In the genomic region with DNA sequence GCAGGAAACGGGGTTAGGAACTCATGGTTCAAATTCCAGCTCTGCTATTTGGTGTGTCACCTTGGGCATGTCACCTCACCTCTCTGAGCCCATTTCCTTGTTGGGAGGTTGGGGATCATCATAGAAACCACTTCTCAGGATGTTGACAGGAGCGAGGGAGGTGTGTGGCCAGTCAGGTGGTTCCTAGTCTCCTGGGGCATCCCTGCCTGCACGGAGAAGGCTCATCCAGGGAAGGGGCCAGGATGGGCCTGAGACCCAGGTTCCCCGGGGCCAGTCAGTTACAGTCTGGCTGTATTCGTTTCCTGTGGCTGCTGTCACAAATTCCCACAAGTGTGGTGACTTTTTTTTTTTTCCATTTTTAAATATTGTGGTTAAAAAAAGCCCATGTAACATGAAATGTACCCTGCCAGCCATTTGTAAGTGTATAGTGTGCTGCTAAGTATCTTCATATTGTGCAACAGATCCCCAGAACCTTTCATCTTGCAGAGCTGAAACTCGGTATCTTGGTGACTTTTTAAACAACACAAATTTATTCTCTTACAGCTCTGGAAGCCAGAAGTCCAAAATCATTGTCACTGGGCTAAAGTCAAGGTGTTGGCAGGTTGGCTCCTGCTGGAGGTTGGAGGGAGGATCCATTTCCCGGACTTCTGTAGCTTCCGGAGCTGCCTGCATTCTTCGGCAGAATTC, we compare ENCODE assay signal across 15 cellular contexts.
A peak's percentile ranks its signal among the peaks of the same experiment; 100 is the strongest.
DNase-seq lines count a peak whose midpoint lies in the region; ATAC-seq, FAIRE-seq and TF ChIP-seq lines count a peak whose summit lies in the region.
"Had no signal": no experiment of that assay in that cellular context is flagged by ENCODE, and none has a peak within 500 bp of the region (broad histone marks: within the 10 kb centered on the region; RNA-seq: fewer than 3 reads in every experiment).

No MANE protein-coding gene starts in this region.

- H3K27ac Mint-ChIP-seq in activated CD4-positive, alpha-beta memory T cell treated with anti-CD3 and anti-CD28 coated beads, Interleukin-2, amount 10 ng/mL, durations not matched to agents 7 days and 5 days: no peak overlapping the region

- no peaks in the 10 kb centered on the region for H3K4me1 Mint-ChIP-seq in activated CD4-positive, alpha-beta memory T cell treated with anti-CD3 and anti-CD28 coated beads, Interleukin-2, amount 10 ng/mL, durations not matched to agents 7 days and 5 days

- no peak overlapping the region for H3K4me3 ChIP-seq in H7 (ENCODE audit: insufficient read depth, low read depth, low read length)
- H3K4me3 ChIP-seq in dorsolateral prefrontal cortex: peak overlapping the region in 4 of 59 donors; percentile 10 to 36 (median 26)
- H3K4me3 ChIP-seq in HepG2 (replicated peaks in 1 of 3; ENCODE audit: insufficient read depth in 1 of 3, low read depth in 2 of 3, low read length in 3 of 3): no peak overlapping the region
- no peak overlapping the region for H3K4me3 ChIP-seq in right atrium auricular region
- H3K4me3 ChIP-seq: K562 had no signal

- peaks cover 17% of the 10 kb centered on the region for H3K27me3 Mint-ChIP-seq in activated CD4-positive, alpha-beta memory T cell treated with anti-CD3 and anti-CD28 coated beads, Interleukin-2, amount 10 ng/mL, durations not matched to agents 7 days and 5 days

- H3K4me2 ChIP-seq in HepG2 (ENCODE audit: low read depth, low read length): no peak overlapping the region

- H3K4me3 Mint-ChIP-seq in activated CD4-positive, alpha-beta memory T cell treated with anti-CD3 and anti-CD28 coated beads, Interleukin-2, amount 10 ng/mL, durations not matched to agents 7 days and 5 days: no peak overlapping the region

- H3K79me2 ChIP-seq in HepG2 (ENCODE audit: insufficient read depth, low read length): no peaks in the 10 kb centered on the region

- no peaks in the 10 kb centered on the region for H3K27me3 ChIP-seq in H7 (ENCODE audit: control insufficient read depth, insufficient read depth, low read length)
- peaks cover 0 to 18% (median 0%) of the 10 kb centered on the region in 45 donors for H3K27me3 ChIP-seq in dorsolateral prefrontal cortex
- peaks cover 12 to 91% of the 10 kb centered on the region in 2 experiments for H3K27me3 ChIP-seq in HepG2 (ENCODE audit: control insufficient read depth in 1 of 2, insufficient read depth in 2 of 2, low read length in 2 of 2)
- no peaks in the 10 kb centered on the region for H3K27me3 ChIP-seq in right atrium auricular region

- in situ Hi-C loops in HepG2 (cut with HindIII; ENCODE audit: extremely low pct_ligation_motif_present, low pct_unique_long_range_greater_than_20kb): no loop called here

- H3K4me1 ChIP-seq in HepG2 (ENCODE audit: insufficient read depth, low read length) (no peaks in the 10 kb centered on the region), right atrium auricular region (no peaks in the 10 kb centered on the region)

- POLR2A ChIA-PET in HepG2 (lab: Yijun Ruan, JAX): no interaction called here
- POLR2A ChIA-PET in activated CD4-positive, alpha-beta memory T cell treated with anti-CD3 and anti-CD28 coated beads, Interleukin-2, amount 10 ng/mL, durations not matched to agents 7 days and 5 days (lab: Charles Lee): no interaction called here

- no peak for ATAC-seq in HepG2
- ATAC-seq: K562, Panc1 had no signal

- peak overlapping the region in 53 of 59 donors; percentile 28 to 89 (median 73) for H3K27ac ChIP-seq in dorsolateral prefrontal cortex
- H3K27ac ChIP-seq in HepG2 (ENCODE audit: extremely low read length, insufficient read depth, low read length): no peak overlapping the region
- no peak overlapping the region for H3K27ac ChIP-seq in right atrium auricular region
- H3K27ac ChIP-seq: C4-2B had no signal

- peaks cover 5% of the 10 kb centered on the region for H3K9me3 Mint-ChIP-seq in activated CD4-positive, alpha-beta memory T cell treated with anti-CD3 and anti-CD28 coated beads, Interleukin-2, amount 10 ng/mL, durations not matched to agents 7 days and 5 days

- no peaks in the 10 kb centered on the region for H3K36me3 Mint-ChIP-seq in activated CD4-positive, alpha-beta memory T cell treated with anti-CD3 and anti-CD28 coated beads, Interleukin-2, amount 10 ng/mL, durations not matched to agents 7 days and 5 days (ENCODE audit: low read depth)

- H2AFZ ChIP-seq in HepG2 (ENCODE audit: low read length): no peak overlapping the region

- TF ChIP-seq POLR2A in HepG2 (IDR thresholded peaks at IDR 0.05; ENCODE audit: insufficient read depth in 1 of 2, low read depth in 2 of 2, low read length in 2 of 2): no peak

- no peaks in the 10 kb centered on the region for H3K36me3 ChIP-seq in H7 (replicated peaks; ENCODE audit: control insufficient read depth, insufficient read depth, low read length)
- H3K36me3 ChIP-seq in HepG2 (replicated peaks in 1 of 2; ENCODE audit: control insufficient read depth in 1 of 2, insufficient read depth in 2 of 2, low read length in 2 of 2): no peaks in the 10 kb centered on the region
- H3K36me3 ChIP-seq in right atrium auricular region: no peaks in the 10 kb centered on the region

- BruUV-seq in HepG2 (replicated peaks; lab: Mats Ljungman, UMichigan): no TSS peak

- no peak for FAIRE-seq in HepG2 (lab: Jason Lieb, UNC)
- FAIRE-seq: K562 had no signal

- no peak for TF ChIP-seq RAD21 in HepG2 (CRISPR knock-in tag; IDR thresholded peaks at IDR 0.05)

- WGBS in HepG2 (ENCODE audit: low lambda C conversion rate): 14% methylated on average over 8 of the region's 9 CpGs

- H3K9ac ChIP-seq in HepG2 (ENCODE audit: insufficient read depth, low read depth, low read length): no peak overlapping the region

- TF ChIP-seq EP300 in HepG2 (IDR thresholded peaks at IDR 0.05; ENCODE audit: low read depth in 2 of 2, low read length in 2 of 2) (no peak), HepG2 (CRISPR knock-in tag; IDR thresholded peaks at IDR 0.05; ENCODE audit: borderline replicate concordance) (no peak)

- peaks cover 6% of the 10 kb centered on the region; the same call in 1 of the 2 replicates for H4K20me1 ChIP-seq in HepG2 (ENCODE audit: insufficient read depth, low read length)

- TF ChIP-seq CTCF in dorsolateral prefrontal cortex (IDR thresholded peaks at IDR 0.05 in 54 of 56, conservative IDR thresholded peaks at IDR 0.05 in 2 of 56; ENCODE audit: low read depth in 1 of 56, partially characterized antibody in 56 of 56) (no peak), HepG2 (CRISPR knock-in tag; IDR thresholded peaks at IDR 0.05) (no peak), right atrium auricular region (IDR thresholded peaks at IDR 0.05) (no peak)

- H3K9me3 ChIP-seq in HepG2 (ENCODE audit: low read length) (no peaks in the 10 kb centered on the region), right atrium auricular region (peaks cover 0 to 6% of the 10 kb centered on the region in 2 donors)

- DNase-seq in H7 (peak; percentile 22), MV-4-11 (lab: John Stamatoyannopoulos, UW) (peak; percentile 92), dorsolateral prefrontal cortex (peak in 2 of 10 donors; percentile 33), HepG2 (ENCODE audit: low spot score) (no peak), HuH-7.5 (ENCODE audit: low spot score) (no peak), right atrium auricular region (ENCODE audit: low spot score) (no peak)
- no peak for DNase-seq in activated CD4-positive, alpha-beta memory T cell treated with anti-CD3 and anti-CD28 coated beads, Interleukin-2, amount 10 ng/mL, durations not matched to agents 7 days and 5 days
- DNase-seq in stimulated activated CD4-positive, alpha-beta T cell treated with anti-CD3 and anti-CD28 coated beads, Interleukin-4, amount 100 ng/mL, for 1 hour: no peak
- DNase-seq: HCEC 1CT, NCI-H1105, NCI-H1694 treated with DMSO at 0.1 percent for 48 hours, SHP77 had no signal

- CTCF ChIA-PET in HepG2 (lab: Yijun Ruan, JAX; ENCODE audit: low intra/inter-chr PET ratio, low total read pairs): no interaction called here
- CTCF ChIA-PET in activated CD4-positive, alpha-beta memory T cell treated with anti-CD3 and anti-CD28 coated beads, Interleukin-2, amount 10 ng/mL, durations not matched to agents 7 days and 5 days (lab: Charles Lee): interaction anchor here (0.5 to 1.8 kb wide), 2 partner anchors 71 to 270 kb away, joined by 4 to 9 read pairs; no protein-coding TSS in a partner anchor

- intact Hi-C loops in dorsolateral prefrontal cortex (cut with DNase I): loop anchor here in 1 of 2 donors (10.0 kb wide), 1 partner anchor 63 kb away; no protein-coding TSS in a partner anchor
- intact Hi-C loops in HepG2 (cut with micrococcal nuclease; ENCODE audit: unreplicated experiment): no loop called here

TF ChIP-seq in HepG2, 621 proteins besides CTCF, POLR2A, EP300 and RAD21:
- TF ChIP-seq, protein P1, sequence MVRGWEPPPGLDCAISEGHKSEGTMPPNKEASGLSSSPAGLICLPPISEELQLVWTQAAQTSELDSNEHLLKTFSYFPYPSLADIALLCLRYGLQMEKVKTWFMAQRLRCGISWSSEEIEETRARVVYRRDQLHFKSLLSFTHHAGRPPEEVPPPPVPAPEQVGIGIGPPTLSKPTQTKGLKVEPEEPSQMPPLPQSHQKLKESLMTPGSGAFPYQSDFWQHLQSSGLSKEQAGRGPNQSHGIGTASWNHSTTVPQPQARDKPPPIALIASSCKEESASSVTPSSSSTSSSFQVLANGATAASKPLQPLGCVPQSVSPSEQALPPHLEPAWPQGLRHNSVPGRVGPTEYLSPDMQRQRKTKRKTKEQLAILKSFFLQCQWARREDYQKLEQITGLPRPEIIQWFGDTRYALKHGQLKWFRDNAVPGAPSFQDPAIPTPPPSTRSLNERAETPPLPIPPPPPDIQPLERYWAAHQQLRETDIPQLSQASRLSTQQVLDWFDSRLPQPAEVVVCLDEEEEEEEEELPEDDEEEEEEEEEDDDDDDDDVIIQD (CRISPR knock-in tag; IDR thresholded peaks at IDR 0.05; ENCODE audit: low read depth): no peak
- no peak for TF ChIP-seq ZNF350 (CRISPR knock-in tag; IDR thresholded peaks at IDR 0.05; ENCODE audit: borderline replicate concordance, low read depth)
- TF ChIP-seq, protein P2, sequence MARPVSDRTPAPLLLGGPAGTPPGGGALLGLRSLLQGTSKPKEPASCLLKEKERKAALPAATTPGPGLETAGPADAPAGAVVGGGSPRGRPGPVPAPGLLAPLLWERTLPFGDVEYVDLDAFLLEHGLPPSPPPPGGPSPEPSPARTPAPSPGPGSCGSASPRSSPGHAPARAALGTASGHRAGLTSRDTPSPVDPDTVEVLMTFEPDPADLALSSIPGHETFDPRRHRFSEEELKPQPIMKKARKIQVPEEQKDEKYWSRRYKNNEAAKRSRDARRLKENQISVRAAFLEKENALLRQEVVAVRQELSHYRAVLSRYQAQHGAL (CRISPR knock-in tag; IDR thresholded peaks at IDR 0.05; ENCODE audit: not compliant biosample characterization): no peak
- TF ChIP-seq AGO1 (IDR thresholded peaks at IDR 0.05; ENCODE audit: low read depth, low read length, poor library complexity, severe bottlenecking): no peak
- TF ChIP-seq ZNF766 (CRISPR knock-in tag; IDR thresholded peaks at IDR 0.05; ENCODE audit: borderline replicate concordance): no peak
- no peak for TF ChIP-seq ZFP36L1 (CRISPR knock-in tag; IDR thresholded peaks at IDR 0.05)
- peak; percentile 42; the same call in 1 of the 2 replicates for TF ChIP-seq CEBPB (IDR thresholded peaks at IDR 0.05; ENCODE audit: borderline replicate concordance, low read depth, low read length)

Comparison
In these comparisons a context has a peak if more than half of its experiments do, and no peak if none do; other contexts are left out.
1. DNase-seq: peak in H7 (single experiment) and MV-4-11 (single experiment); none in HepG2 (single experiment), activated CD4-positive, alpha-beta memory T cell treated with anti-CD3 and anti-CD28 coated beads, Interleukin-2, amount 10 ng/mL, durations not matched to agents 7 days and 5 days (single experiment), HuH-7.5 (single experiment), right atrium auricular region (single experiment) and stimulated activated CD4-positive, alpha-beta T cell treated with anti-CD3 and anti-CD28 coated beads, Interleukin-4, amount 100 ng/mL, for 1 hour (single experiment).
2. H3K27ac ChIP-seq: peak in dorsolateral prefrontal cortex (53 of 59); none in HepG2 (single experiment) and right atrium auricular region (0 of 2).